Comparison of ENCODE assay signal across 17 cellular contexts in genomic region chr3:111484666-111485065, GRCh38. TPM values are rescaled to one million over a fixed set of nuclear protein-coding genes. Genes with fewer than 3 reads are reported as not detected.
DNase-seq lines count a peak whose midpoint lies in the region; ATAC-seq and TF ChIP-seq lines count a peak whose summit lies in the region.
"Had no signal": no experiment of that assay in that cellular context is flagged by ENCODE, and none has a peak within 500 bp of the region (broad histone marks: within the 10 kb centered on the region; RNA-seq: fewer than 3 reads in every experiment).

No MANE protein-coding gene starts in this region.

- H3K27me3 Mint-ChIP-seq in chondrocyte (ENCODE audit: low read depth), result peaks cover 2% of the 10 kb centered on the region
- H3K27me3 Mint-ChIP-seq in activated T-helper 2 cell treated with anti-CD3 and anti-CD28 coated beads, Interferon-gamma antibody, Interleukin-2, Interleukin-4, amounts not matched to agents 10 μg/mL and 5 μg/mL and 100 μg/mL, durations not matched to agents 14 hours and 24 hours and 36 hours (ENCODE audit: low read depth), result no peaks in the 10 kb centered on the region
- H3K27me3 Mint-ChIP-seq: type B pancreatic cell had no signal

- ATAC-seq in HG03520 (IDR thresholded peaks at IDR 0.05; ENCODE audit: unreplicated experiment), result no peak
- ATAC-seq: sciatic nerve; stimulated activated effector memory CD8-positive, alpha-beta T cell treated with anti-CD3 and anti-CD28 coated beads, Interleukin-12 subunit alpha, Interleukin-12 subunit beta, amount 100 ng/mL, for 72 hours had no signal

- TF ChIP-seq CTCF in chondrocyte (IDR thresholded peaks at IDR 0.05), result no peak

- DNase-seq in EL (peak; percentile 45), NCI-H524 (lab: John Stamatoyannopoulos, UW) (peak; percentile 89 to 98), chondrocyte (ENCODE audit: low spot score) (no peak), renal cortical epithelial cell (ENCODE audit: low read depth) (peak; percentile 16), NCI-H510A (lab: John Stamatoyannopoulos, UW) (no peak)
- no peak for DNase-seq in activated T-helper 2 cell treated with anti-CD3 and anti-CD28 coated beads, Interferon-gamma antibody, Interleukin-2, Interleukin-4, amounts not matched to agents 10 μg/mL and 5 μg/mL and 100 μg/mL, durations not matched to agents 14 hours and 24 hours and 36 hours (ENCODE audit: low spot score)
- DNase-seq: activated naive CD4-positive, alpha-beta T cell treated with Interleukin-2 at 50 U/mL for 16 hours; CD4-positive, CD25-positive, alpha-beta regulatory T cell; central memory CD4-positive, alpha-beta T cell; NCI-H187 treated with DMSO at 0.1 percent for 48 hours; nephron progenitor cell; stimulated activated CD4-positive, alpha-beta T cell treated with anti-CD3 and anti-CD28 coated beads, Interleukin-4, amount 100 ng/mL, for 4 hours; WERI-Rb-1 had no signal

- intact Hi-C loops in activated T-helper 2 cell treated with anti-CD3 and anti-CD28 coated beads, Interferon-gamma antibody, Interleukin-2, Interleukin-4, amounts not matched to agents 10 μg/mL and 5 μg/mL and 100 μg/mL, durations not matched to agents 14 hours and 24 hours and 36 hours (cut with micrococcal nuclease), result no loop called here

- H3K9me3 Mint-ChIP-seq in chondrocyte (ENCODE audit: low read depth), result peaks cover 22% of the 10 kb centered on the region
- H3K9me3 Mint-ChIP-seq in activated T-helper 2 cell treated with anti-CD3 and anti-CD28 coated beads, Interferon-gamma antibody, Interleukin-2, Interleukin-4, amounts not matched to agents 10 μg/mL and 5 μg/mL and 100 μg/mL, durations not matched to agents 14 hours and 24 hours and 36 hours, result peaks cover 12% of the 10 kb centered on the region
- H3K9me3 Mint-ChIP-seq: type B pancreatic cell had no signal

- peaks cover 34% of the 10 kb centered on the region for H3K4me1 Mint-ChIP-seq in chondrocyte (ENCODE audit: low read depth)
- peaks cover 3% of the 10 kb centered on the region for H3K4me1 Mint-ChIP-seq in activated T-helper 2 cell treated with anti-CD3 and anti-CD28 coated beads, Interferon-gamma antibody, Interleukin-2, Interleukin-4, amounts not matched to agents 10 μg/mL and 5 μg/mL and 100 μg/mL, durations not matched to agents 14 hours and 24 hours and 36 hours (ENCODE audit: low read depth)
- H3K4me1 Mint-ChIP-seq: CD4-positive, CD25-positive, alpha-beta regulatory T cell; nephron progenitor cell; stimulated activated effector memory CD8-positive, alpha-beta T cell treated with anti-CD3 and anti-CD28 coated beads, Interleukin-12 subunit alpha, Interleukin-12 subunit beta, amount 100 ng/mL, for 72 hours had no signal

- H3K27ac Mint-ChIP-seq in chondrocyte (ENCODE audit: unreplicated experiment), result peak overlapping the region; percentile 83
- H3K27ac Mint-ChIP-seq in activated T-helper 2 cell treated with anti-CD3 and anti-CD28 coated beads, Interferon-gamma antibody, Interleukin-2, Interleukin-4, amounts not matched to agents 10 μg/mL and 5 μg/mL and 100 μg/mL, durations not matched to agents 14 hours and 24 hours and 36 hours, result no peak overlapping the region
- H3K27ac Mint-ChIP-seq: CD4-positive, CD25-positive, alpha-beta regulatory T cell; nephron progenitor cell; stimulated activated effector memory CD8-positive, alpha-beta T cell treated with anti-CD3 and anti-CD28 coated beads, Interleukin-12 subunit alpha, Interleukin-12 subunit beta, amount 100 ng/mL, for 72 hours; type B pancreatic cell had no signal

- no peak overlapping the region for H3K4me3 Mint-ChIP-seq in chondrocyte (ENCODE audit: unreplicated experiment)
- no peak overlapping the region for H3K4me3 Mint-ChIP-seq in activated T-helper 2 cell treated with anti-CD3 and anti-CD28 coated beads, Interferon-gamma antibody, Interleukin-2, Interleukin-4, amounts not matched to agents 10 μg/mL and 5 μg/mL and 100 μg/mL, durations not matched to agents 14 hours and 24 hours and 36 hours (ENCODE audit: low read depth)
- H3K4me3 Mint-ChIP-seq: CD4-positive, CD25-positive, alpha-beta regulatory T cell; nephron progenitor cell; stimulated activated effector memory CD8-positive, alpha-beta T cell treated with anti-CD3 and anti-CD28 coated beads, Interleukin-12 subunit alpha, Interleukin-12 subunit beta, amount 100 ng/mL, for 72 hours; type B pancreatic cell had no signal

- peaks cover 3% of the 10 kb centered on the region for H3K36me3 Mint-ChIP-seq in chondrocyte (ENCODE audit: low read depth)
- no peaks in the 10 kb centered on the region for H3K36me3 Mint-ChIP-seq in activated T-helper 2 cell treated with anti-CD3 and anti-CD28 coated beads, Interferon-gamma antibody, Interleukin-2, Interleukin-4, amounts not matched to agents 10 μg/mL and 5 μg/mL and 100 μg/mL, durations not matched to agents 14 hours and 24 hours and 36 hours (ENCODE audit: low read depth)
- H3K36me3 Mint-ChIP-seq: stimulated activated effector memory CD8-positive, alpha-beta T cell treated with anti-CD3 and anti-CD28 coated beads, Interleukin-12 subunit alpha, Interleukin-12 subunit beta, amount 100 ng/mL, for 72 hours had no signal

RNA-seq across cellular contexts. Expression of gene CD96, which starts 57.3 kb away (rescaled TPM):
- total RNA-seq in chondrocyte, result 0.17 to 0.27 TPM (median 0.23 TPM) in 3 replicates
- total RNA-seq in renal cortical epithelial cell, result 0.05 TPM in 1 of 2 replicates, not detected in the other
- total RNA-seq in activated T-helper 2 cell treated with anti-CD3 and anti-CD28 coated beads, Interferon-gamma antibody, Interleukin-2, Interleukin-4, amounts not matched to agents 10 μg/mL and 5 μg/mL and 100 μg/mL, durations not matched to agents 14 hours and 24 hours and 36 hours, result 64.2 and 67.9 TPM in 2 replicates

Comparison
In these comparisons a context has a peak if more than half of its experiments do, and no peak if none do; other contexts are left out.
1. DNase-seq: peak in EL (single experiment), NCI-H524 (2 of 2) and renal cortical epithelial cell (single experiment); none in chondrocyte (single experiment), activated T-helper 2 cell treated with anti-CD3 and anti-CD28 coated beads, Interferon-gamma antibody, Interleukin-2, Interleukin-4, amounts not matched to agents 10 μg/mL and 5 μg/mL and 100 μg/mL, durations not matched to agents 14 hours and 24 hours and 36 hours (single experiment) and NCI-H510A (single experiment).
2. RNA of gene CD96, which starts 57.3 kb away (total RNA-seq): 64.2 to 67.9 TPM in activated T-helper 2 cell treated with anti-CD3 and anti-CD28 coated beads, Interferon-gamma antibody, Interleukin-2, Interleukin-4, amounts not matched to agents 10 μg/mL and 5 μg/mL and 100 μg/mL, durations not matched to agents 14 hours and 24 hours and 36 hours; 0.17 to 0.27 TPM in chondrocyte and 0.05 TPM in renal cortical epithelial cell; every median in the first group is over 10 times any median in the second.